In the genomic region with DNA sequence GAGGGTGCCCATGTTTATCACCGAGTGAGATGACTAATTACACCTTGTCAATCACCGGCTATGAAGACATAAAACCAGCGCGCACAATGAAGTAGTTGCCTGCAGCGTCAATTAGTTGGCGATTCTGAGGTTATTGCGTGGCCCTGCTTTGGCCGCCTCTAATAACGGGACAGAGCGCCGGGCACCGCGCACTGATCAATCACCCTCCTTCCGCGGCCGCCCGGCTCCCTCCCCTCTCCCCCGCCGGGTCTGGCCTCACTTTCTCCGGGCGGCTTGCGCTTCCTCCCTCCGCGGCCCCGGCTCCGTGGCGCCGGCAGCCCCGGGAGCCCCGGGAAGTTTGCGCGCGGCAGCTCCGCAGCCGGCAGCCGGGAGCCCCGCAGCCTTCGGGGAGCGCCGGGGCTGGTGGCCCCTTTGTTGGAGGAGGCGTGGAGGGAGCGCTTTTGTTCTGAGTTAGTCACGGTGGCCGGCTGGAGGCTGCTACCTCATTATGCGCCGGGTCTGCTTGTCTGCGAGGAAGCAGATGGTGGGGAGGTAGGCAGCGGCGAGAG, we compare ENCODE assay signal across 9 cellular contexts. TPM values are rescaled to one million over a fixed set of nuclear protein-coding genes. Genes with fewer than 3 reads are reported as not detected.
DNase-seq lines count a peak whose midpoint lies in the region; ATAC-seq and TF ChIP-seq lines count a peak whose summit lies in the region.
"Had no signal": no experiment of that assay in that cellular context is flagged by ENCODE, and none has a peak within 500 bp of the region (broad histone marks: within the 10 kb centered on the region; RNA-seq: fewer than 3 reads in every experiment).

No MANE protein-coding gene starts in this region.

- peak overlapping the region; percentile 67 for H3K27ac Mint-ChIP-seq in T-helper 2 cell treated with Interferon-gamma antibody and Interleukin-4, amounts not matched to agents 5 μg/mL and 100 μg/mL, for 36 hours

- TF ChIP-seq CTCF in GM12875 (IDR thresholded peaks at IDR 0.05; ENCODE audit: borderline replicate concordance, insufficient read depth, low read depth, low read length) (no peak), A673 (conservative IDR thresholded peaks at IDR 0.05; ENCODE audit: low read depth, low read length) (no peak)

- no peak for DNase-seq in T-helper 2 cell treated with Interferon-gamma antibody and Interleukin-4, amounts not matched to agents 5 μg/mL and 100 μg/mL, for 36 hours (ENCODE audit: low spot score)
- DNase-seq in left kidney (ENCODE audit: low read depth, low spot score) (peak; percentile 51), A673 (ENCODE audit: low spot score) (no peak), NOMO-1 treated with dmso at 0.1 percent for 144 hours (lab: John Stamatoyannopoulos, UW; ENCODE audit: unreplicated experiment) (no peak)
- DNase-seq in activated effector memory CD4-positive, alpha-beta T cell treated with Interleukin-2 at 50 U/mL for 16 hours: no peak

- H3K4me2 ChIP-seq in BLaER1 treated with 17β-estradiol and CSF1 and Interleukin-3, amounts not matched to agents 10 nM and 100 nM: peak overlapping the region in 10 of 11 experiments; percentile 13 to 91 (median 49); a peak in 17 of 22 replicates

- CTCF ChIA-PET in A673 (lab: Charles Lee): no interaction called here

- POLR2A ChIA-PET in A673 (lab: Charles Lee; ENCODE audit: low non-redundant PET): no interaction called here

- peaks cover 5% of the 10 kb centered on the region for H3K4me1 Mint-ChIP-seq in T-helper 2 cell treated with Interferon-gamma antibody and Interleukin-4, amounts not matched to agents 5 μg/mL and 100 μg/mL, for 36 hours (ENCODE audit: low read depth)

- H4K20me1 ChIP-seq in BLaER1 treated with 17β-estradiol and CSF1 and Interleukin-3, amounts not matched to agents 10 nM and 100 nM: peaks cover 62 to 96% (median 88%) of the 10 kb centered on the region in 11 experiments; a peak in 21 of 22 replicates

- peak overlapping the region in 4 of 10 experiments; percentile 38 to 58 (median 40); a peak in 8 of 20 replicates for H3K4me3 ChIP-seq in BLaER1 treated with 17β-estradiol and CSF1 and Interleukin-3, amounts not matched to agents 10 nM and 100 nM
- H3K4me3 ChIP-seq in GM12875 (ENCODE audit: low read depth, low read length) (peak overlapping the region; percentile 35), A673 (ENCODE audit: low read depth, low read length, poor library complexity, severe bottlenecking) (no peak overlapping the region)

- H3K4me1 ChIP-seq in BLaER1 treated with 17β-estradiol and CSF1 and Interleukin-3, amounts not matched to agents 10 nM and 100 nM: peaks cover 11 to 55% (median 29%) of the 10 kb centered on the region in 10 experiments; a peak in 16 of 20 replicates
- H3K4me1 ChIP-seq in A673 (ENCODE audit: insufficient read depth, low read length, poor library complexity, severe bottlenecking): peaks cover 4% of the 10 kb centered on the region

- H3K9me3 ChIP-seq in BLaER1 treated with 17β-estradiol and CSF1 and Interleukin-3, amounts not matched to agents 10 nM and 100 nM (replicated peaks in 1 of 11): peaks cover 9 to 24% (median 14%) of the 10 kb centered on the region in 11 experiments
- H3K9me3 ChIP-seq in A673 (ENCODE audit: low read depth, low read length, poor library complexity, severe bottlenecking): no peaks in the 10 kb centered on the region

- H3K9ac ChIP-seq in BLaER1 treated with 17β-estradiol and CSF1 and Interleukin-3, amounts not matched to agents 10 nM and 100 nM: 0 out of 22 replicates have a peak overlapping the region, but pooled peaks of 1 of the 11 experiments have one; percentile 13

- H3K27me3 Mint-ChIP-seq in T-helper 2 cell treated with Interferon-gamma antibody and Interleukin-4, amounts not matched to agents 5 μg/mL and 100 μg/mL, for 36 hours (ENCODE audit: low read depth): peaks cover 77% of the 10 kb centered on the region

- H3K9me3 Mint-ChIP-seq in T-helper 2 cell treated with Interferon-gamma antibody and Interleukin-4, amounts not matched to agents 5 μg/mL and 100 μg/mL, for 36 hours: no peaks in the 10 kb centered on the region

- no peaks in the 10 kb centered on the region for H3K36me3 ChIP-seq in BLaER1 treated with 17β-estradiol and CSF1 and Interleukin-3, amounts not matched to agents 10 nM and 100 nM
- H3K36me3 ChIP-seq in A673 (ENCODE audit: insufficient read depth, low read length, poor library complexity, severe bottlenecking): no peaks in the 10 kb centered on the region

- no peak overlapping the region for H3K27ac ChIP-seq in BLaER1 treated with 17β-estradiol and CSF1 and Interleukin-3, amounts not matched to agents 10 nM and 100 nM
- H3K27ac ChIP-seq in A673 (ENCODE audit: low read depth, low read length, poor library complexity, severe bottlenecking): no peak overlapping the region

- no peak for ATAC-seq in GM21390 (IDR thresholded peaks at IDR 0.05; ENCODE audit: unreplicated experiment)

- BruUV-seq in A673 (replicated peaks; lab: Mats Ljungman, UMichigan): no TSS peak

- peaks cover 100% of the 10 kb centered on the region in 11 experiments for H3K27me3 ChIP-seq in BLaER1 treated with 17β-estradiol and CSF1 and Interleukin-3, amounts not matched to agents 10 nM and 100 nM
- peaks cover 98% of the 10 kb centered on the region for H3K27me3 ChIP-seq in A673 (replicated peaks; ENCODE audit: insufficient read depth, low read depth, low read length, poor library complexity)

- peaks cover 1% of the 10 kb centered on the region for H3K36me3 Mint-ChIP-seq in T-helper 2 cell treated with Interferon-gamma antibody and Interleukin-4, amounts not matched to agents 5 μg/mL and 100 μg/mL, for 36 hours (ENCODE audit: low read depth)

- H3K4me3 Mint-ChIP-seq in T-helper 2 cell treated with Interferon-gamma antibody and Interleukin-4, amounts not matched to agents 5 μg/mL and 100 μg/mL, for 36 hours: no peak overlapping the region

- intact Hi-C loops in A673 (cut with micrococcal nuclease; ENCODE audit: unreplicated experiment): loop anchor here (10.0 kb wide), 1 partner anchor 144 kb away; no protein-coding TSS in a partner anchor

RNA-seq across cellular contexts. Expression of a gene that starts 3.2 kb away (rescaled TPM):
- total RNA-seq in A673 (2021): 0.17 and 0.26 TPM in 2 replicates
- total RNA-seq: pulmonary artery endothelial cell had no signal
